22 cellular contexts compared by ENCODE assay signal in genomic region chr21:29231781-29232548, GRCh38.
DNase-seq lines count a peak whose midpoint lies in the region; ATAC-seq and TF ChIP-seq lines count a peak whose summit lies in the region.
"Had no signal": no experiment of that assay in that cellular context is flagged by ENCODE, and none has a peak within 500 bp of the region (broad histone marks: within the 10 kb centered on the region; RNA-seq: fewer than 3 reads in every experiment).

No MANE protein-coding gene starts in this region.

- H3K18ac ChIP-seq in IMR-90 (ENCODE audit: low read depth, low read length) = peak overlapping the region; percentile 77; the same call in 1 of the 2 replicates

- H2BK15ac ChIP-seq in IMR-90 (ENCODE audit: low read depth, low read length) = peak overlapping the region; percentile 83; the same call in 2 of the 3 replicates

- no peaks in the 10 kb centered on the region for H3K79me1 ChIP-seq in IMR-90 (ENCODE audit: low read depth in 1 of 2, low read length in 2 of 2)

- TF ChIP-seq CTCF in IMR-90 (conservative IDR thresholded peaks at IDR 0.05; ENCODE audit: low read depth, low read length) (no peak), smooth muscle cell (IDR thresholded peaks at IDR 0.05; ENCODE audit: borderline replicate concordance, insufficient read depth, poor library complexity, severe bottlenecking) (no peak), testis (IDR thresholded peaks at IDR 0.05) (no peak)

- TF ChIP-seq POLR2A in IMR-90 (IDR thresholded peaks at IDR 0.05; ENCODE audit: low read depth, low read length) (no peak), testis (IDR thresholded peaks at IDR 0.05) (no peak)

- WGBS in IMR-90 (ENCODE audit: extremely low coverage in 2 of 2, insufficient read length in 1 of 2), 2 experiments = 80% methylated on average over 1 of the region's 7 CpGs; no CpG with 5 or more reads in 1 of the 2 experiments
- WGBS in smooth muscle cell (ENCODE audit: low lambda C conversion rate) = 96% methylated on average over 7 of the region's 7 CpGs
- WGBS in testis, 2 donors = 91 to 95% methylated on average over 7 of the region's 7 CpGs

- peaks cover 7% of the 10 kb centered on the region for H3K27me3 Mint-ChIP-seq in activated CD4-positive, alpha-beta T cell treated with anti-CD3 and anti-CD28 coated beads for 36 hours
- peaks cover 24% of the 10 kb centered on the region for H3K27me3 Mint-ChIP-seq in activated CD4-positive, alpha-beta T cell treated with anti-CD3 and anti-CD28 coated beads, Interleukin-2, amount 10 ng/mL, durations not matched to agents 24 days and 14 days
- no peaks in the 10 kb centered on the region for H3K27me3 Mint-ChIP-seq in dendritic cell treated with granulocyte-macrophage colony-stimulating factor and Interleukin-4, amounts not matched to agents 40 ng/mL and 50 ng/mL, for 4 days

- dilution Hi-C loops in IMR-90 (cut with HindIII; ENCODE audit: low sequenced_read_pairs, unreplicated experiment) = no loop called here

- H2BK20ac ChIP-seq in IMR-90 (ENCODE audit: low read depth, low read length) = peak overlapping the region; percentile 66

- no peak for ATAC-seq in activated CD4-positive, alpha-beta T cell treated with anti-CD3 and anti-CD28 coated beads for 36 hours
- no peak for ATAC-seq in IMR-90 (ENCODE audit: low read depth)
- ATAC-seq in HG02678 (IDR thresholded peaks at IDR 0.05; ENCODE audit: unreplicated experiment) = no peak
- ATAC-seq: left lobe of liver, WTC11 had no signal

- no peaks in the 10 kb centered on the region for H3K36me3 Mint-ChIP-seq in activated CD4-positive, alpha-beta T cell treated with anti-CD3 and anti-CD28 coated beads for 36 hours (ENCODE audit: low read depth)
- no peaks in the 10 kb centered on the region for H3K36me3 Mint-ChIP-seq in activated CD4-positive, alpha-beta T cell treated with anti-CD3 and anti-CD28 coated beads, Interleukin-2, amount 10 ng/mL, durations not matched to agents 24 days and 14 days (ENCODE audit: low read depth)
- no peaks in the 10 kb centered on the region for H3K36me3 Mint-ChIP-seq in dendritic cell treated with granulocyte-macrophage colony-stimulating factor and Interleukin-4, amounts not matched to agents 40 ng/mL and 50 ng/mL, for 4 days (ENCODE audit: low read depth)
- H3K36me3 Mint-ChIP-seq: neural progenitor cell, WTC11 had no signal

- H3K9me1 ChIP-seq in IMR-90 (ENCODE audit: insufficient read depth, low read length) = no peaks in the 10 kb centered on the region

- peak overlapping the region; percentile 68 for H3K14ac ChIP-seq in IMR-90 (replicated peaks; ENCODE audit: low read depth, low read length)

- H3K56ac ChIP-seq in IMR-90 (ENCODE audit: extremely low read depth, insufficient read depth, low read length) = no peak overlapping the region

- POLR2A ChIA-PET in activated CD4-positive, alpha-beta T cell treated with anti-CD3 and anti-CD28 coated beads for 36 hours (lab: Charles Lee) = interaction anchor here (0.8 kb wide), 1 partner anchor 69 kb away, joined by 6 read pairs; no protein-coding TSS in a partner anchor
- POLR2A ChIA-PET in IMR-90 (lab: Charles Lee; ENCODE audit: unreplicated experiment) = no interaction called here

- no TSS peak for BruUV-seq in IMR-90 (replicated peaks; lab: Mats Ljungman, UMichigan)

- peak overlapping the region; percentile 41 to 42; a peak in 2 of 4 replicates for H4K8ac ChIP-seq in IMR-90 (ENCODE audit: low read depth in 2 of 2, low read length in 2 of 2)

- in situ Hi-C loops in IMR-90 (cut with MboI; ENCODE audit: low sequenced_read_pairs) = no loop called here

- H3K27ac Mint-ChIP-seq in activated CD4-positive, alpha-beta T cell treated with anti-CD3 and anti-CD28 coated beads for 36 hours = peak overlapping the region; percentile 27
- no peak overlapping the region for H3K27ac Mint-ChIP-seq in activated CD4-positive, alpha-beta T cell treated with anti-CD3 and anti-CD28 coated beads, Interleukin-2, amount 10 ng/mL, durations not matched to agents 24 days and 14 days
- H3K27ac Mint-ChIP-seq in dendritic cell treated with granulocyte-macrophage colony-stimulating factor and Interleukin-4, amounts not matched to agents 40 ng/mL and 50 ng/mL, for 4 days = peak overlapping the region; percentile 77
- H3K27ac Mint-ChIP-seq: H9; neural progenitor cell; T-helper 2 cell treated with Interferon-gamma antibody and Interleukin-4, amounts not matched to agents 5 μg/mL and 100 μg/mL, for 36 hours; WTC11 had no signal

- no peak overlapping the region for H3K4me2 ChIP-seq in IMR-90 (ENCODE audit: low read depth, low read length)
- H3K4me2 ChIP-seq in smooth muscle cell = no peak overlapping the region
- H3K4me2 ChIP-seq: neural progenitor cell had no signal

- H3K4me3 Mint-ChIP-seq in activated CD4-positive, alpha-beta T cell treated with anti-CD3 and anti-CD28 coated beads for 36 hours = no peak overlapping the region
- H3K4me3 Mint-ChIP-seq in activated CD4-positive, alpha-beta T cell treated with anti-CD3 and anti-CD28 coated beads, Interleukin-2, amount 10 ng/mL, durations not matched to agents 24 days and 14 days = no peak overlapping the region
- no peak overlapping the region for H3K4me3 Mint-ChIP-seq in dendritic cell treated with granulocyte-macrophage colony-stimulating factor and Interleukin-4, amounts not matched to agents 40 ng/mL and 50 ng/mL, for 4 days
- H3K4me3 Mint-ChIP-seq: H9; neural progenitor cell; T-helper 2 cell treated with Interferon-gamma antibody and Interleukin-4, amounts not matched to agents 5 μg/mL and 100 μg/mL, for 36 hours; WTC11 had no signal

- H3K27ac ChIP-seq in IMR-90 (ENCODE audit: insufficient read depth, low read length) (no peak overlapping the region), smooth muscle cell (ENCODE audit: low read depth) (peak overlapping the region; percentile 55), testis (no peak overlapping the region)
- H3K27ac ChIP-seq: 22Rv1, neural progenitor cell, tibial artery had no signal

- no peak overlapping the region for H3K23ac ChIP-seq in IMR-90 (ENCODE audit: low read depth, low read length)

- no peaks in the 10 kb centered on the region for H3K36me3 ChIP-seq in IMR-90 (ENCODE audit: control insufficient read depth, insufficient read depth, low read length)
- H3K36me3 ChIP-seq in smooth muscle cell (ENCODE audit: low read depth) = no peaks in the 10 kb centered on the region
- no peaks in the 10 kb centered on the region for H3K36me3 ChIP-seq in testis (ENCODE audit: low read depth, missing control alignments)
- H3K36me3 ChIP-seq: BLaER1 treated with 17β-estradiol and CSF1 and Interleukin-3, amounts not matched to agents 10 nM and 100 nM; neural progenitor cell; tibial artery had no signal

- no peaks in the 10 kb centered on the region for H3K9me3 ChIP-seq in IMR-90 (ENCODE audit: control insufficient read depth, insufficient read depth, low read length)
- no peaks in the 10 kb centered on the region for H3K9me3 ChIP-seq in smooth muscle cell (replicated peaks; ENCODE audit: low read depth)
- no peaks in the 10 kb centered on the region for H3K9me3 ChIP-seq in testis
- H3K9me3 ChIP-seq: BLaER1 treated with 17β-estradiol and CSF1 and Interleukin-3, amounts not matched to agents 10 nM and 100 nM; tibial artery had no signal

- H3F3A ChIP-seq in smooth muscle cell (ENCODE audit: low read depth) = no peaks in the 10 kb centered on the region

- H4K20me1 ChIP-seq in IMR-90 (ENCODE audit: insufficient read depth, low read length) = no peaks in the 10 kb centered on the region
- H4K20me1 ChIP-seq in smooth muscle cell (ENCODE audit: low read depth) = no peaks in the 10 kb centered on the region
- H4K20me1 ChIP-seq: BLaER1 treated with 17β-estradiol and CSF1 and Interleukin-3, amounts not matched to agents 10 nM and 100 nM had no signal

- H3K4me3 ChIP-seq in IMR-90 (ENCODE audit: insufficient read depth, low read depth, low read length) = no peak overlapping the region
- H3K4me3 ChIP-seq in smooth muscle cell = no peak overlapping the region
- no peak overlapping the region for H3K4me3 ChIP-seq in testis
- H3K4me3 ChIP-seq: BLaER1 treated with 17β-estradiol and CSF1 and Interleukin-3, amounts not matched to agents 10 nM and 100 nM; neural progenitor cell; tibial artery had no signal

- intact Hi-C loops in activated CD4-positive, alpha-beta T cell treated with anti-CD3 and anti-CD28 coated beads for 36 hours (cut with DNase I, micrococcal nuclease) = loop anchor here (2.0 to 10.0 kb wide), 8 partner anchors 23 to 457 kb away; partner anchors contain the start of genes BACH1 (in 1 of the 2) and RWDD2B (in 1 of the 2)
- intact Hi-C loops in activated CD4-positive, alpha-beta T cell treated with anti-CD3 and anti-CD28 coated beads, Interleukin-2, amount 10 ng/mL, durations not matched to agents 24 days and 14 days (cut with micrococcal nuclease) = loop anchor here (2.0 to 10.0 kb wide), 3 partner anchors 23 to 457 kb away; no protein-coding TSS in a partner anchor
- intact Hi-C loops in IMR-90 (cut with micrococcal nuclease) = no loop called here
- intact Hi-C loops in dendritic cell treated with granulocyte-macrophage colony-stimulating factor and Interleukin-4, amounts not matched to agents 40 ng/mL and 50 ng/mL, for 4 days (cut with micrococcal nuclease) = loop anchor here (5.0 kb wide), 2 partner anchors 35 to 140 kb away; no protein-coding TSS in a partner anchor
- intact Hi-C loops in testis (cut with DNase I; ENCODE audit: low total_unique reads) = no loop called here

- H2AK5ac ChIP-seq in IMR-90 (ENCODE audit: low read depth, low read length) = peak overlapping the region; percentile 10; the same call in 1 of the 2 replicates

- peak overlapping the region; percentile 64 for H2BK120ac ChIP-seq in IMR-90 (ENCODE audit: low read depth, low read length)

- peak overlapping the region; percentile 53 for H2BK5ac ChIP-seq in IMR-90 (ENCODE audit: low read depth, low read length, poor library complexity, severe bottlenecking)

- H3K27me3 ChIP-seq in IMR-90 (ENCODE audit: control insufficient read depth, insufficient read depth, low read length) (no peaks in the 10 kb centered on the region), smooth muscle cell (ENCODE audit: low read depth) (no peaks in the 10 kb centered on the region), testis (no peaks in the 10 kb centered on the region)
- H3K27me3 ChIP-seq: BLaER1 treated with 17β-estradiol and CSF1 and Interleukin-3, amounts not matched to agents 10 nM and 100 nM; neural progenitor cell; tibial artery had no signal

- DNase-seq in activated CD4-positive, alpha-beta T cell treated with anti-CD3 and anti-CD28 coated beads for 36 hours = peak; percentile 36
- no peak for DNase-seq in activated CD4-positive, alpha-beta T cell treated with anti-CD3 and anti-CD28 coated beads, Interleukin-2, amount 10 ng/mL, durations not matched to agents 24 days and 14 days
- no peak for DNase-seq in IMR-90
- no peak for DNase-seq in smooth muscle cell (lab: John Stamatoyannopoulos, UW; ENCODE audit: unreplicated experiment)
- no peak for DNase-seq in testis
- no peak for DNase-seq in hypothalamus (lab: John Stamatoyannopoulos, UW)
- DNase-seq: activated effector memory CD4-positive, alpha-beta T cell treated with anti-CD3 and anti-CD28 coated beads, Interleukin-2, amount 50 U/mL, for 16 hours; amygdala; caudate nucleus; H9; NCI-H1417 treated with DMSO at 0.1 percent for 48 hours; NCI-H2171; stimulated activated CD4-positive, alpha-beta T cell treated with anti-CD3 and anti-CD28 coated beads, Interleukin-12 subunit alpha, Interleukin-12 subunit beta, amount 100 ng/mL, for 4 hours; tibial artery had no signal

- H4K5ac ChIP-seq in IMR-90 (ENCODE audit: low read depth, low read length) = peak overlapping the region; percentile 39; the same call in 1 of the 2 replicates

- H3K9ac ChIP-seq in IMR-90 (ENCODE audit: low read depth, low read length) = no peak overlapping the region
- no peak overlapping the region for H3K9ac ChIP-seq in smooth muscle cell (ENCODE audit: low read depth)
- H3K9ac ChIP-seq: neural progenitor cell had no signal

- H2AFZ ChIP-seq in IMR-90 (replicated peaks; ENCODE audit: low read length, poor library complexity) (no peak overlapping the region), smooth muscle cell (ENCODE audit: low read depth) (no peak overlapping the region)
- H2AFZ ChIP-seq: neural progenitor cell had no signal

- peaks cover 49% of the 10 kb centered on the region for H3K4me1 Mint-ChIP-seq in activated CD4-positive, alpha-beta T cell treated with anti-CD3 and anti-CD28 coated beads for 36 hours
- H3K4me1 Mint-ChIP-seq in activated CD4-positive, alpha-beta T cell treated with anti-CD3 and anti-CD28 coated beads, Interleukin-2, amount 10 ng/mL, durations not matched to agents 24 days and 14 days = peaks cover 36% of the 10 kb centered on the region
- H3K4me1 Mint-ChIP-seq in dendritic cell treated with granulocyte-macrophage colony-stimulating factor and Interleukin-4, amounts not matched to agents 40 ng/mL and 50 ng/mL, for 4 days (ENCODE audit: low read depth) = peaks cover 73% of the 10 kb centered on the region
- H3K4me1 Mint-ChIP-seq: H9 had no signal

- peaks cover 5% of the 10 kb centered on the region for H3K4me1 ChIP-seq in IMR-90 (ENCODE audit: control insufficient read depth, insufficient read depth, low read length)
- no peaks in the 10 kb centered on the region for H3K4me1 ChIP-seq in smooth muscle cell (ENCODE audit: low read depth)
- peaks cover 3% of the 10 kb centered on the region for H3K4me1 ChIP-seq in testis
- H3K4me1 ChIP-seq: neural progenitor cell had no signal

- H2AK9ac ChIP-seq in IMR-90 (replicated peaks; ENCODE audit: low read depth, low read length, poor library complexity) = no peak overlapping the region

- CTCF ChIA-PET in activated CD4-positive, alpha-beta T cell treated with anti-CD3 and anti-CD28 coated beads for 36 hours (lab: Charles Lee) = interaction anchor here (1.0 to 1.2 kb wide), 3 partner anchors 8 to 82 kb away, joined by 3 to 4 read pairs (median 3); no protein-coding TSS in a partner anchor
- CTCF ChIA-PET in IMR-90 (lab: Yijun Ruan, JAX) = no interaction called here

- peak overlapping the region; percentile 67 for H4K91ac ChIP-seq in IMR-90 (ENCODE audit: insufficient read depth, low read depth, low read length)

- H3K79me2 ChIP-seq in smooth muscle cell (ENCODE audit: low read depth) = no peaks in the 10 kb centered on the region

- H3K4ac ChIP-seq in IMR-90 (ENCODE audit: low read depth, low read length) = peak overlapping the region; percentile 63

- H3K9me3 Mint-ChIP-seq in activated CD4-positive, alpha-beta T cell treated with anti-CD3 and anti-CD28 coated beads for 36 hours (ENCODE audit: low read depth) = no peaks in the 10 kb centered on the region
- H3K9me3 Mint-ChIP-seq in activated CD4-positive, alpha-beta T cell treated with anti-CD3 and anti-CD28 coated beads, Interleukin-2, amount 10 ng/mL, durations not matched to agents 24 days and 14 days = no peaks in the 10 kb centered on the region
- no peaks in the 10 kb centered on the region for H3K9me3 Mint-ChIP-seq in dendritic cell treated with granulocyte-macrophage colony-stimulating factor and Interleukin-4, amounts not matched to agents 40 ng/mL and 50 ng/mL, for 4 days
- H3K9me3 Mint-ChIP-seq: H9; neural progenitor cell; T-helper 2 cell treated with Interferon-gamma antibody and Interleukin-4, amounts not matched to agents 5 μg/mL and 100 μg/mL, for 36 hours; WTC11 had no signal

- no peak for TF ChIP-seq RAD21 in IMR-90 (IDR thresholded peaks at IDR 0.05; ENCODE audit: low read length)

Comparison
In these comparisons a context has a peak if more than half of its experiments do, and no peak if none do; other contexts are left out.
1. intact Hi-C loops: an anchor here in activated CD4-positive, alpha-beta T cell treated with anti-CD3 and anti-CD28 coated beads for 36 hours (2.0 to 10.0 kb wide), activated CD4-positive, alpha-beta T cell treated with anti-CD3 and anti-CD28 coated beads, Interleukin-2, amount 10 ng/mL, durations not matched to agents 24 days and 14 days (2.0 to 10.0 kb wide) and dendritic cell treated with granulocyte-macrophage colony-stimulating factor and Interleukin-4, amounts not matched to agents 40 ng/mL and 50 ng/mL, for 4 days (5.0 kb wide); none called in IMR-90 and testis.